In the genomic region with DNA sequence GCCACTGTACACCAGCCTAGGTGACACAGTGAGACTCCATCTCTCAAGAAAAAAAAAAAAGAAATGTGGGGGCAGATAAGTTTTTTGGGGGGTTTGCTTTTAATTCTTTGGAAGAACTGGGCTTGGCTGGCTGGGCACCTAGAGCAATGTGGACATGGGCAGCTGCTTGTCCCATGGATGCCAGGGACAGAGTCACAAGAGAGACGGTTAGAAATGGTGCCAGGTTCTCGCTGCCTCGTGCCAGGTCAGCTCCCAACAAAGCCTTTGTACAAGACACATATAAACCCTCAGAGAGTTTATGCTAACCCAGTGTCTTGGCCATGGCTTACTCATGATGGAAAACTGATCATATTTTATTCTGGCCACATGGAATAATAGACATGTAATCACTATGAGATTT, we compare ENCODE assay signal across 20 cellular contexts.
"Had no signal": no experiment of that assay in that cellular context is flagged by ENCODE, and none has a peak within 500 bp of the region (broad histone marks: within the 10 kb centered on the region; RNA-seq: fewer than 3 reads in every experiment).

No MANE protein-coding gene starts in this region.

- H3K9me3 ChIP-seq: esophagus squamous epithelium, neutrophil, pancreas, thoracic aorta had no signal

- ATAC-seq: effector memory CD8-positive, alpha-beta T cell; natural killer cell; pancreas; stimulated activated naive B cell treated with anti-CD40 and anti-IgM and Interleukin-4, amounts not matched to agents 10 μg/mL and 1 μg/mL and 100 μg/mL, for 72 hours had no signal

- H3K4me1 ChIP-seq: esophagus squamous epithelium, pancreas, sigmoid colon, tibial nerve, upper lobe of left lung had no signal

- H3K27me3 ChIP-seq: esophagus squamous epithelium, neutrophil, pancreas, sigmoid colon, spleen, tibial nerve, upper lobe of left lung had no signal

- H3K36me3 ChIP-seq: esophagus squamous epithelium, neutrophil, pancreas, sigmoid colon, spleen, thoracic aorta, upper lobe of left lung had no signal

- H3K27ac ChIP-seq: esophagus squamous epithelium, neutrophil, pancreas, sigmoid colon, skin epidermis, spleen, thoracic aorta, tibial nerve, upper lobe of left lung had no signal

- DNase-seq: cortex of kidney; effector memory CD8-positive, alpha-beta T cell; erythroblast; esophagus squamous epithelium; foreskin melanocyte; head of caudate nucleus; hippocampal formation; left cardiac atrium; natural killer cell; pancreas; sigmoid colon; spleen; stimulated activated CD4-positive, alpha-beta T cell treated with anti-CD3 and anti-CD28 coated beads, Interleukin-2, amount 100 ng/mL, for 48 hours; stimulated activated naive B cell treated with anti-CD40 and anti-IgM and Interleukin-4, amounts not matched to agents 10 μg/mL and 1 μg/mL and 100 μg/mL, for 72 hours; upper lobe of left lung had no signal

- H3K4me3 ChIP-seq: esophagus squamous epithelium, lung, pancreas, sigmoid colon, skin epidermis, spleen, thoracic aorta, tibial nerve, upper lobe of left lung had no signal
